8 cellular contexts compared by ENCODE assay signal in genomic region chr9:85716031-85716877, GRCh38. TPM values are rescaled to one million over a fixed set of nuclear protein-coding genes. Genes with fewer than 3 reads are reported as not detected.
DNase-seq lines count a peak whose midpoint lies in the region; ATAC-seq and TF ChIP-seq lines count a peak whose summit lies in the region.

No MANE protein-coding gene starts in this region.

- peak; percentile 58 for DNase-seq in KBM-7
- DNase-seq in epithelial cell of proximal tubule (ENCODE audit: low read depth), result no peak
- no peak for DNase-seq in activated CD4-positive, CD25-positive, alpha-beta regulatory T cell (lab: John Stamatoyannopoulos, UW)
- no peak for DNase-seq in nucleus accumbens (lab: John Stamatoyannopoulos, UW)
- DNase-seq in anterior cingulate cortex (lab: John Stamatoyannopoulos, UW), result no peak
- no peak for DNase-seq in colonic mucosa

- peak; percentile 61 for TF ChIP-seq CTCF in GM12873 (IDR thresholded peaks at IDR 0.05; ENCODE audit: insufficient read depth, low read depth, low read length, missing control alignments)
- TF ChIP-seq CTCF in epithelial cell of proximal tubule (conservative IDR thresholded peaks at IDR 0.05; ENCODE audit: low read depth, low read length), result peak; percentile 35
- no peak for TF ChIP-seq CTCF in colonic mucosa (IDR thresholded peaks at IDR 0.05)

- peak; percentile 72 for ATAC-seq in GM21529 (IDR thresholded peaks at IDR 0.05; ENCODE audit: unreplicated experiment)

- H3K36me3 ChIP-seq in colonic mucosa, result no peaks in the 10 kb centered on the region

- no peak overlapping the region for H3K9ac ChIP-seq in colonic mucosa (ENCODE audit: low read depth in 2 of 2, low read length in 2 of 2)

- in situ Hi-C loops in KBM-7 (cut with MboI; ENCODE audit: low pct_unique_long_range_greater_than_20kb, low sequenced_read_pairs), result no loop called here

- intact Hi-C loops in colonic mucosa (cut with DNase I), result no loop called here

- no peaks in the 10 kb centered on the region for H3K4me1 ChIP-seq in colonic mucosa

- no peak overlapping the region for H3K27ac ChIP-seq in colonic mucosa

- no peaks in the 10 kb centered on the region for H3K27me3 ChIP-seq in colonic mucosa

- no peaks in the 10 kb centered on the region for H3K9me3 ChIP-seq in colonic mucosa

- H3K4me3 ChIP-seq in epithelial cell of proximal tubule (ENCODE audit: low read depth, low read length) (no peak overlapping the region), colonic mucosa (no peak overlapping the region)

RNA-seq across cellular contexts. Expression of gene AGTPBP1, which starts 25.5 kb away (rescaled TPM):
- total RNA-seq in epithelial cell of proximal tubule (15.5 and 21.0 TPM in 2 replicates), colonic mucosa (10 to 100 TPM; 11.2 to 11.7 TPM)
